ENCODE assay signal across 9 cellular contexts in genomic region chr9:128061305-128061704, GRCh38. TPM values are rescaled to one million over a fixed set of nuclear protein-coding genes. Genes with fewer than 3 reads are reported as not detected.
DNase-seq lines count a peak whose midpoint lies in the region; TF ChIP-seq lines count a peak whose summit lies in the region.
"Had no signal": no experiment of that assay in that cellular context is flagged by ENCODE, and none has a peak within 500 bp of the region (broad histone marks: within the 10 kb centered on the region; RNA-seq: fewer than 3 reads in every experiment).

No MANE protein-coding gene starts in this region.

- H3K9me3 Mint-ChIP-seq in T-helper 1 cell treated with Interleukin-12 subunit alpha and Interleukin-12 subunit beta and Interleukin-4 antibody, amounts not matched to agents 30 μg/mL and 1 μg/mL, for 36 hours, result no peaks in the 10 kb centered on the region
- H3K9me3 Mint-ChIP-seq in H9, result no peaks in the 10 kb centered on the region; a peak in 1 of 5 replicates

- H3K23me2 ChIP-seq in H9 (ENCODE audit: insufficient read length, low read depth, low read length, poor library complexity, severe bottlenecking), result no peaks in the 10 kb centered on the region

- no peak overlapping the region for H3K56ac ChIP-seq in H9 (ENCODE audit: insufficient read length, low read depth, low read length)

- H3K18ac ChIP-seq in H9 (ENCODE audit: insufficient read length, low read depth, low read length), result no peak overlapping the region

- peaks cover 25% of the 10 kb centered on the region for H3K4me1 Mint-ChIP-seq in T-helper 1 cell treated with Interleukin-12 subunit alpha and Interleukin-12 subunit beta and Interleukin-4 antibody, amounts not matched to agents 30 μg/mL and 1 μg/mL, for 36 hours (ENCODE audit: low read depth)
- peaks cover 24 to 26% of the 10 kb centered on the region in 2 experiments for H3K4me1 Mint-ChIP-seq in H9

- no peak overlapping the region for H4K91ac ChIP-seq in H9 (ENCODE audit: insufficient read length, low read depth, low read length)

- no peak overlapping the region for H2BK15ac ChIP-seq in H9 (ENCODE audit: low read depth, low read length)

- H3K36me3 Mint-ChIP-seq in T-helper 1 cell treated with Interleukin-12 subunit alpha and Interleukin-12 subunit beta and Interleukin-4 antibody, amounts not matched to agents 30 μg/mL and 1 μg/mL, for 36 hours (ENCODE audit: low read depth), result peaks cover 18% of the 10 kb centered on the region
- peaks cover 5 to 17% (median 9%) of the 10 kb centered on the region in 3 experiments for H3K36me3 Mint-ChIP-seq in H9 (ENCODE audit: insufficient read depth in 1 of 3, low read depth in 3 of 3)

- DNase-seq in T-helper 1 cell, result no peak
- DNase-seq in RWPE1 (ENCODE audit: low spot score), result no peak
- peak; percentile 67 for DNase-seq in spleen
- DNase-seq in H9, result no peak
- no peak for DNase-seq in SHP77 treated with DMSO at 0.1 percent for 48 hours (lab: John Stamatoyannopoulos, UW)
- DNase-seq in NCI-H146 treated with DMSO at 0.1 percent for 48 hours (lab: John Stamatoyannopoulos, UW; ENCODE audit: unreplicated experiment), result no peak
- DNase-seq: DMS153 had no signal

- no peaks in the 10 kb centered on the region for H3K9me3 ChIP-seq in esophagus (ENCODE audit: control insufficient read depth in 2 of 2, insufficient read depth in 1 of 2, low read depth in 1 of 2, low read length in 1 of 2)
- H3K9me3 ChIP-seq in spleen, result no peaks in the 10 kb centered on the region
- H3K9me3 ChIP-seq in H9 (ENCODE audit: control insufficient read depth, low read depth, low read length), result no peaks in the 10 kb centered on the region

- no peak for TF ChIP-seq POLR2A in spleen (IDR thresholded peaks at IDR 0.05)

- no peaks in the 10 kb centered on the region for H3K79me1 ChIP-seq in H9 (ENCODE audit: insufficient read depth, low read depth, low read length, poor library complexity, severe bottlenecking)

- H3T11ph ChIP-seq in H9 (ENCODE audit: low read length), result no peak overlapping the region

- TF ChIP-seq CTCF in RWPE1 (conservative IDR thresholded peaks at IDR 0.05; ENCODE audit: low read depth) (no peak), spleen (IDR thresholded peaks at IDR 0.05 in 8 of 11, conservative IDR thresholded peaks at IDR 0.05 in 3 of 11) (no peak), H9 (conservative IDR thresholded peaks at IDR 0.05) (no peak)

- no peak overlapping the region for H2BK120ac ChIP-seq in H9 (ENCODE audit: low read depth, low read length, poor library complexity, severe bottlenecking)

- no peak overlapping the region for H2BK5ac ChIP-seq in H9 (ENCODE audit: insufficient read length, low read length)

- H3K4me3 ChIP-seq in esophagus (ENCODE audit: low read depth in 1 of 2, low read length in 2 of 2) (no peak overlapping the region), spleen (peak overlapping the region in 2 of 8 donors; percentile 15 to 45)

- H3K27me3 ChIP-seq in esophagus (ENCODE audit: control insufficient read depth in 1 of 2, insufficient read depth in 2 of 2, low read length in 2 of 2) (no peaks in the 10 kb centered on the region), spleen (replicated peaks in 1 of 7) (no peaks in the 10 kb centered on the region), H9 (ENCODE audit: insufficient read depth, low read length) (no peaks in the 10 kb centered on the region)

- H3K36me3 ChIP-seq in esophagus (ENCODE audit: control insufficient read depth in 2 of 2, insufficient read depth in 2 of 2, low read length in 1 of 2) (peaks cover 0 to 21% of the 10 kb centered on the region in 2 donors), spleen (peaks cover 0 to 19% (median 5%) of the 10 kb centered on the region in 6 donors)

- H3K4me1 ChIP-seq in esophagus (ENCODE audit: control insufficient read depth in 2 of 2, insufficient read depth in 2 of 2, low read length in 1 of 2), result peaks cover 5 to 9% of the 10 kb centered on the region in 2 donors
- H3K4me1 ChIP-seq in spleen, result peaks cover 45 to 90% (median 65%) of the 10 kb centered on the region in 6 donors
- H3K4me1 ChIP-seq in H9 (ENCODE audit: insufficient read depth, low read length), result no peaks in the 10 kb centered on the region; the same call in 1 of the 2 replicates

- no peak overlapping the region for H4K8ac ChIP-seq in H9 (replicated peaks; ENCODE audit: insufficient read length, low read depth, low read length)

- no peak overlapping the region for H2AFZ ChIP-seq in H9 (ENCODE audit: low read length)

- no peak overlapping the region for H3K9ac ChIP-seq in H9 (ENCODE audit: extremely low read depth, insufficient read length, low read length)

- no peaks in the 10 kb centered on the region for H3K27me3 Mint-ChIP-seq in T-helper 1 cell treated with Interleukin-12 subunit alpha and Interleukin-12 subunit beta and Interleukin-4 antibody, amounts not matched to agents 30 μg/mL and 1 μg/mL, for 36 hours (ENCODE audit: low read depth)
- H3K27me3 Mint-ChIP-seq in H9 (ENCODE audit: low read depth), result no peaks in the 10 kb centered on the region

- no peak overlapping the region; the same call in 1 of the 2 replicates for H3K14ac ChIP-seq in H9 (ENCODE audit: insufficient read depth, low read length)

- H2AK5ac ChIP-seq in H9 (ENCODE audit: insufficient read length, low read length), result no peak overlapping the region

- no peak overlapping the region for H2BK12ac ChIP-seq in H9 (ENCODE audit: insufficient read length, low read depth, low read length)

- 64 to 67% methylated on average over 9 of the region's 9 CpGs for WGBS in esophagus, 2 donors
- 9 to 15% (median 13%) methylated on average over 9 of the region's 9 CpGs for WGBS in spleen, 5 donors
- WGBS in H9 (ENCODE audit: extremely low coverage, insufficient read length, low lambda C conversion rate), result no CpG with 5 or more reads among the region's 9 CpGs

- no peak overlapping the region for H3K23ac ChIP-seq in H9 (ENCODE audit: insufficient read length, low read depth, low read length)

- peak overlapping the region; percentile 12; the same call in 1 of the 2 replicates for H3K27ac ChIP-seq in RWPE1
- H3K27ac ChIP-seq in esophagus (ENCODE audit: low read depth in 2 of 2, low read length in 1 of 2), result peak overlapping the region; percentile 40
- H3K27ac ChIP-seq in spleen, result peak overlapping the region; percentile 21 to 86 (median 78)
- H3K27ac ChIP-seq in H9 (ENCODE audit: insufficient read length, low read depth, low read length), result no peak overlapping the region

- POLR2A ChIA-PET in RWPE1 (lab: Yijun Ruan, JAX; ENCODE audit: low non-redundant PET), result no interaction called here

- H3K4ac ChIP-seq in H9 (ENCODE audit: low read depth, low read length), result no peak overlapping the region

- no peak overlapping the region for H3K4me2 ChIP-seq in H9 (ENCODE audit: insufficient read depth, insufficient read length, low read length)

- H3K79me2 ChIP-seq in H9 (ENCODE audit: insufficient read depth, low read length), result no peaks in the 10 kb centered on the region

- no peaks in the 10 kb centered on the region for H4K20me1 ChIP-seq in H9 (ENCODE audit: control insufficient read depth, insufficient read depth, insufficient read length)

- intact Hi-C loops in spleen (cut with DNase I; ENCODE audit: low total_unique reads), result no loop called here

- no peak overlapping the region for H2BK20ac ChIP-seq in H9 (ENCODE audit: low read depth, low read length, poor library complexity, severe bottlenecking)

- H4K5ac ChIP-seq in H9 (ENCODE audit: insufficient read length, low read depth, low read length), result no peak overlapping the region

- peak overlapping the region; percentile 36 for H3K4me3 Mint-ChIP-seq in T-helper 1 cell treated with Interleukin-12 subunit alpha and Interleukin-12 subunit beta and Interleukin-4 antibody, amounts not matched to agents 30 μg/mL and 1 μg/mL, for 36 hours
- no peak overlapping the region for H3K4me3 Mint-ChIP-seq in H9

- peak overlapping the region; percentile 57 for H3K27ac Mint-ChIP-seq in T-helper 1 cell treated with Interleukin-12 subunit alpha and Interleukin-12 subunit beta and Interleukin-4 antibody, amounts not matched to agents 30 μg/mL and 1 μg/mL, for 36 hours
- peak overlapping the region in 1 of 3 experiments; percentile 6; a peak in 1 of 7 replicates for H3K27ac Mint-ChIP-seq in H9

- CTCF ChIA-PET in RWPE1 (lab: Yijun Ruan, JAX), result interaction anchor here (1.5 kb wide), 1 partner anchor 26 kb away, joined by 5 read pairs; no protein-coding TSS in a partner anchor

RNA-seq across cellular contexts. Expression of gene NAIF1, which starts 5.8 kb away (rescaled TPM):
- polyA plus RNA-seq in esophagus (1 to 10 TPM; 6.1 to 6.9 TPM), spleen (10 to 100 TPM; 10.6 to 15.4 (median 10.8) TPM)
- total RNA-seq in spleen (10 to 100 TPM in 6 of 7 donors, 1 to 10 TPM in 1; 9.3 to 14.3 (median 11.7) TPM), H9 (2021) (6.3 TPM in 2 replicates)

RNA-seq across cellular contexts. Expression of gene SLC25A25, which starts 6.7 kb away (rescaled TPM):
- polyA plus RNA-seq in esophagus (1 to 10 TPM; 9.6 to 10.0 TPM), spleen (10 to 100 TPM in 1 of 3 donors, 1 to 10 TPM in 2; 6.2 to 13.6 (median 6.5) TPM)
- total RNA-seq in spleen (10 to 100 TPM; 20.2 to 44.7 (median 26.0) TPM), H9 (2021) (16.0 and 16.9 TPM in 2 replicates)
